1 cellular context compared by ENCODE assay signal in genomic region chr22:46463435-46464227, GRCh38.
TF ChIP-seq lines count a peak whose summit lies in the region.

No MANE protein-coding gene starts in this region.

TF ChIP-seq in H1, 55 proteins besides CTCF, POLR2A, EP300 and RAD21 (continued from another document):
- no peak for TF ChIP-seq ATF2 (IDR thresholded peaks at IDR 0.05; ENCODE audit: low read length)
- TF ChIP-seq POLR2AphosphoS5 (IDR thresholded peaks at IDR 0.05; ENCODE audit: low read depth, low read length): no peak
- no peak for TF ChIP-seq SAP30 (IDR thresholded peaks at IDR 0.05; ENCODE audit: insufficient read depth, insufficient replicate concordance, low read length)
- no peak for TF ChIP-seq CBX8 (IDR thresholded peaks at IDR 0.05; ENCODE audit: borderline replicate concordance, low read depth, low read length)
- no peak for TF ChIP-seq TAF1 (IDR thresholded peaks at IDR 0.05; ENCODE audit: low read depth, low read length)
